ENCODE assay signal across 8 cellular contexts in genomic region chr10:77756319-77757232, GRCh38.
DNase-seq lines count a peak whose midpoint lies in the region; ATAC-seq and TF ChIP-seq lines count a peak whose summit lies in the region.

No MANE protein-coding gene starts in this region.

- H3K9me2 ChIP-seq in MM.1S (replicated peaks; ENCODE audit: insufficient read depth, low read length): no peaks in the 10 kb centered on the region
- no peaks in the 10 kb centered on the region for H3K9me2 ChIP-seq in SU-DHL-6 (replicated peaks; ENCODE audit: insufficient read depth, low read length)

- H2AFZ ChIP-seq in MM.1S (ENCODE audit: low read length) (no peak overlapping the region), SU-DHL-6 (ENCODE audit: low read depth, low read length, severe bottlenecking) (no peak overlapping the region)

- H3K79me2 ChIP-seq in MM.1S (ENCODE audit: low read length): no peaks in the 10 kb centered on the region
- no peaks in the 10 kb centered on the region for H3K79me2 ChIP-seq in SU-DHL-6 (ENCODE audit: insufficient read depth, low read length)

- POLR2A ChIA-PET in AG04449 (lab: Yijun Ruan, JAX): no interaction called here

- H3K4me1 ChIP-seq in MM.1S (ENCODE audit: low read length): no peaks in the 10 kb centered on the region
- H3K4me1 ChIP-seq in foreskin keratinocyte: no peaks in the 10 kb centered on the region

- H3K36me3 ChIP-seq in MM.1S (replicated peaks; ENCODE audit: insufficient read depth, low read length) (no peaks in the 10 kb centered on the region), SU-DHL-6 (ENCODE audit: low read length) (no peaks in the 10 kb centered on the region)

- H3K9ac ChIP-seq in MM.1S (ENCODE audit: low read length): no peak overlapping the region
- H3K9ac ChIP-seq in SU-DHL-6 (ENCODE audit: low read length): no peak overlapping the region

- peak; percentile 70 for ATAC-seq in foreskin keratinocyte

- TF ChIP-seq CTCF in AG04449 (IDR thresholded peaks at IDR 0.05; ENCODE audit: insufficient read depth, low read length, missing control alignments): peak; percentile 79
- TF ChIP-seq CTCF in MM.1S (IDR thresholded peaks at IDR 0.05; ENCODE audit: low read length): peak; percentile 84
- TF ChIP-seq CTCF in SU-DHL-6 (IDR thresholded peaks at IDR 0.05; ENCODE audit: insufficient read depth, low read length, poor library complexity, severe bottlenecking): peak; percentile 90
- TF ChIP-seq CTCF in foreskin keratinocyte (conservative IDR thresholded peaks at IDR 0.05): peak; percentile 87

- H3K9me3 ChIP-seq in MM.1S (replicated peaks; ENCODE audit: insufficient read depth, low read length) (no peaks in the 10 kb centered on the region), SU-DHL-6 (ENCODE audit: insufficient read depth, low read length) (no peaks in the 10 kb centered on the region)

- DNase-seq in AG04449 (ENCODE audit: low read depth, low spot score) (no peak), GM03348 (ENCODE audit: low spot score) (peak; percentile 79), MM.1S (peak; percentile 51), foreskin keratinocyte (peak in 1 of 2 donors; percentile 35), renal cortical epithelial cell (ENCODE audit: low read depth) (peak; percentile 62), putamen (ENCODE audit: low spot score) (no peak)
- DNase-seq in central memory CD4-positive, alpha-beta T cell: no peak

- H3K27ac ChIP-seq in MM.1S (ENCODE audit: low read length): no peak overlapping the region
- no peak overlapping the region for H3K27ac ChIP-seq in SU-DHL-6 (ENCODE audit: low read depth, low read length)
- no peak overlapping the region for H3K27ac ChIP-seq in foreskin keratinocyte

- H3K27me3 ChIP-seq in MM.1S (replicated peaks; ENCODE audit: insufficient read depth, low read length) (no peaks in the 10 kb centered on the region), SU-DHL-6 (ENCODE audit: low read length) (no peaks in the 10 kb centered on the region), foreskin keratinocyte (no peaks in the 10 kb centered on the region)

- no peaks in the 10 kb centered on the region for H4K20me1 ChIP-seq in MM.1S (ENCODE audit: insufficient read depth, low read length)
- H4K20me1 ChIP-seq in SU-DHL-6 (ENCODE audit: low read depth, low read length): no peaks in the 10 kb centered on the region

- CTCF ChIA-PET in AG04449 (lab: Yijun Ruan, JAX): interaction anchor here (0.6 to 6.6 kb wide), 34 partner anchors 9 to 591 kb away, joined by 3 to 83 read pairs (median 5); no protein-coding TSS in a partner anchor

- H3K4me2 ChIP-seq in MM.1S (ENCODE audit: low read depth, low read length) (no peak overlapping the region), SU-DHL-6 (ENCODE audit: low read depth, low read length, poor library complexity, severe bottlenecking) (no peak overlapping the region)

- H3F3A ChIP-seq in MM.1S (ENCODE audit: insufficient read depth, low read length): no peaks in the 10 kb centered on the region
- H3F3A ChIP-seq in SU-DHL-6 (ENCODE audit: insufficient read depth): no peaks in the 10 kb centered on the region

- no peak overlapping the region for H3K4me3 ChIP-seq in AG04449 (ENCODE audit: low read depth, low read length)
- H3K4me3 ChIP-seq in MM.1S (ENCODE audit: low read length): no peak overlapping the region
- no peak overlapping the region for H3K4me3 ChIP-seq in SU-DHL-6 (ENCODE audit: insufficient read depth, low read length, poor library complexity, severe bottlenecking)

Comparison
In these comparisons a context has a peak if more than half of its experiments do, and no peak if none do; other contexts are left out.
1. DNase-seq: peak in GM03348 (single experiment), MM.1S (single experiment) and renal cortical epithelial cell (single experiment); none in AG04449 (single experiment), putamen (single experiment) and central memory CD4-positive, alpha-beta T cell (single experiment).
2. Peak in every context shown above with its lines, with median percentiles within 50 percentile points of each other: CTCF ChIP-seq.